Comparison of ENCODE assay signal across 19 cellular contexts in genomic region chr14:99202516-99202915, GRCh38.
DNase-seq lines count a peak whose midpoint lies in the region; ATAC-seq and TF ChIP-seq lines count a peak whose summit lies in the region.
"Had no signal": no experiment of that assay in that cellular context is flagged by ENCODE, and none has a peak within 500 bp of the region (broad histone marks: within the 10 kb centered on the region; RNA-seq: fewer than 3 reads in every experiment).

No MANE protein-coding gene starts in this region.

- intact Hi-C loops in activated naive CD4-positive, alpha-beta T cell treated with anti-CD3 and anti-CD28 coated beads for 36 hours (cut with micrococcal nuclease), result no loop called here

- H3K9me3 Mint-ChIP-seq in activated naive CD4-positive, alpha-beta T cell treated with anti-CD3 and anti-CD28 coated beads for 36 hours, result no peaks in the 10 kb centered on the region
- H3K9me3 Mint-ChIP-seq in brain, result peaks cover 0 to 13% (median 0%) of the 10 kb centered on the region in 5 experiments
- no peaks in the 10 kb centered on the region for H3K9me3 Mint-ChIP-seq in stimulated activated naive CD8-positive, alpha-beta T cell treated with anti-CD3 and anti-CD28 coated beads, Interleukin-15, amount 100 ng/mL, for 72 hours
- H3K9me3 Mint-ChIP-seq: activated B cell treated with CpG ODN at 0.5 μM for 24 hours, H9 had no signal

- peaks cover 56% of the 10 kb centered on the region for H3K36me3 Mint-ChIP-seq in activated naive CD4-positive, alpha-beta T cell treated with anti-CD3 and anti-CD28 coated beads for 36 hours (ENCODE audit: low read depth)
- peaks cover 36% of the 10 kb centered on the region for H3K36me3 Mint-ChIP-seq in brain

- H3K27ac ChIP-seq in SJCRH30, result no peak overlapping the region
- H3K27ac ChIP-seq: left lung, right lobe of liver, upper lobe of right lung had no signal

- no peaks in the 10 kb centered on the region for H3K36me3 ChIP-seq in SJCRH30
- H3K36me3 ChIP-seq: left lung, right lobe of liver, upper lobe of right lung had no signal

- H3K27me3 ChIP-seq in SJCRH30, result no peaks in the 10 kb centered on the region
- H3K27me3 ChIP-seq: right lobe of liver, upper lobe of right lung had no signal

- no peak overlapping the region for H3K4me3 ChIP-seq in SJCRH30
- H3K4me3 ChIP-seq: left lung, right lobe of liver, upper lobe of right lung had no signal

- H3K27me3 Mint-ChIP-seq in activated naive CD4-positive, alpha-beta T cell treated with anti-CD3 and anti-CD28 coated beads for 36 hours (ENCODE audit: low read depth), result no peaks in the 10 kb centered on the region
- peaks cover 13% of the 10 kb centered on the region for H3K27me3 Mint-ChIP-seq in brain
- H3K27me3 Mint-ChIP-seq in stimulated activated naive CD8-positive, alpha-beta T cell treated with anti-CD3 and anti-CD28 coated beads, Interleukin-15, amount 100 ng/mL, for 72 hours, result no peaks in the 10 kb centered on the region

- no peak for ATAC-seq in stimulated activated naive CD8-positive, alpha-beta T cell treated with anti-CD3 and anti-CD28 coated beads, Interleukin-15, amount 100 ng/mL, for 72 hours
- ATAC-seq in HG03565 (IDR thresholded peaks at IDR 0.05; ENCODE audit: unreplicated experiment), result no peak
- ATAC-seq: left lung, right lobe of liver, upper lobe of right lung had no signal

- TF ChIP-seq CTCF in brain (conservative IDR thresholded peaks at IDR 0.05), result no peak

- H3K4me3 Mint-ChIP-seq in activated naive CD4-positive, alpha-beta T cell treated with anti-CD3 and anti-CD28 coated beads for 36 hours, result peak overlapping the region; percentile 52
- H3K4me3 Mint-ChIP-seq in brain, result no peak overlapping the region
- peak overlapping the region; percentile 84 to 86 for H3K4me3 Mint-ChIP-seq in stimulated activated naive CD8-positive, alpha-beta T cell treated with anti-CD3 and anti-CD28 coated beads, Interleukin-15, amount 100 ng/mL, for 72 hours
- H3K4me3 Mint-ChIP-seq: activated B cell treated with CpG ODN at 0.5 μM for 24 hours, H9 had no signal

- H3K4me1 ChIP-seq in SJCRH30, result peaks cover 15% of the 10 kb centered on the region
- H3K4me1 ChIP-seq: left lung, right lobe of liver, upper lobe of right lung had no signal

- DNase-seq in activated naive CD4-positive, alpha-beta T cell treated with anti-CD3 and anti-CD28 coated beads for 36 hours, result no peak
- no peak for DNase-seq in activated naive CD4-positive, alpha-beta T cell (lab: John Stamatoyannopoulos, UW)
- DNase-seq in SJCRH30 (peak; percentile 54 to 75), AG20443 (ENCODE audit: low spot score) (no peak)
- DNase-seq in stimulated activated naive CD8-positive, alpha-beta T cell treated with anti-CD3 and anti-CD28 coated beads, Interleukin-15, amount 100 ng/mL, for 72 hours, result no peak
- DNase-seq: activated B cell treated with CpG ODN at 0.5 μM for 24 hours; activated CD8-positive, alpha-beta memory T cell treated with anti-CD3 and anti-CD28 coated beads, Interleukin-2, amount 50 U/mL, for 48 hours; amniotic stem cell; Calu3; glutamatergic neuron; H9; MM.1S; NCI-H187 treated with DMSO at 0.1 percent for 48 hours; right lobe of liver; stimulated activated naive CD4-positive, alpha-beta T cell treated with Interleukin-2 at 50 U/mL for 16 hours; upper lobe of right lung had no signal

- H3K27ac Mint-ChIP-seq in activated naive CD4-positive, alpha-beta T cell treated with anti-CD3 and anti-CD28 coated beads for 36 hours, result peak overlapping the region; percentile 95
- peak overlapping the region in 3 of 5 experiments; percentile 73 to 86 (median 84) for H3K27ac Mint-ChIP-seq in brain
- peak overlapping the region; percentile 96 to 97 for H3K27ac Mint-ChIP-seq in stimulated activated naive CD8-positive, alpha-beta T cell treated with anti-CD3 and anti-CD28 coated beads, Interleukin-15, amount 100 ng/mL, for 72 hours
- H3K27ac Mint-ChIP-seq: activated B cell treated with CpG ODN at 0.5 μM for 24 hours, H9 had no signal

- peaks cover 100% of the 10 kb centered on the region for H3K4me1 Mint-ChIP-seq in activated naive CD4-positive, alpha-beta T cell treated with anti-CD3 and anti-CD28 coated beads for 36 hours (ENCODE audit: low read depth)
- peaks cover 61% of the 10 kb centered on the region for H3K4me1 Mint-ChIP-seq in brain
- H3K4me1 Mint-ChIP-seq in stimulated activated naive CD8-positive, alpha-beta T cell treated with anti-CD3 and anti-CD28 coated beads, Interleukin-15, amount 100 ng/mL, for 72 hours, result peaks cover 100% of the 10 kb centered on the region
- H3K4me1 Mint-ChIP-seq: activated B cell treated with CpG ODN at 0.5 μM for 24 hours had no signal

- no peaks in the 10 kb centered on the region for H3K9me3 ChIP-seq in SJCRH30 (replicated peaks)
- H3K9me3 ChIP-seq: left lung, right lobe of liver, upper lobe of right lung had no signal

- CTCF ChIA-PET in activated naive CD4-positive, alpha-beta T cell treated with anti-CD3 and anti-CD28 coated beads for 36 hours (lab: Charles Lee), result interaction anchor here (1.0 to 2.6 kb wide), 5 partner anchors 12 to 25 kb away, joined by 3 to 9 read pairs (median 5); no protein-coding TSS in a partner anchor

Comparison
In these comparisons a context has a peak if more than half of its experiments do, and no peak if none do; other contexts are left out.
1. DNase-seq: peak in SJCRH30 (2 of 2); none in activated naive CD4-positive, alpha-beta T cell treated with anti-CD3 and anti-CD28 coated beads for 36 hours (single experiment), activated naive CD4-positive, alpha-beta T cell (0 of 4), stimulated activated naive CD8-positive, alpha-beta T cell treated with anti-CD3 and anti-CD28 coated beads, Interleukin-15, amount 100 ng/mL, for 72 hours (0 of 2) and AG20443 (single experiment).
2. H3K4me3 Mint-ChIP-seq: peak in activated naive CD4-positive, alpha-beta T cell treated with anti-CD3 and anti-CD28 coated beads for 36 hours (single experiment) and stimulated activated naive CD8-positive, alpha-beta T cell treated with anti-CD3 and anti-CD28 coated beads, Interleukin-15, amount 100 ng/mL, for 72 hours (2 of 2); none in brain (0 of 5).
3. Peak in every context shown above with its lines, with median percentiles within 50 percentile points of each other: H3K27ac Mint-ChIP-seq.